ENCODE assay signal across 20 cellular contexts in the genomic region with DNA sequence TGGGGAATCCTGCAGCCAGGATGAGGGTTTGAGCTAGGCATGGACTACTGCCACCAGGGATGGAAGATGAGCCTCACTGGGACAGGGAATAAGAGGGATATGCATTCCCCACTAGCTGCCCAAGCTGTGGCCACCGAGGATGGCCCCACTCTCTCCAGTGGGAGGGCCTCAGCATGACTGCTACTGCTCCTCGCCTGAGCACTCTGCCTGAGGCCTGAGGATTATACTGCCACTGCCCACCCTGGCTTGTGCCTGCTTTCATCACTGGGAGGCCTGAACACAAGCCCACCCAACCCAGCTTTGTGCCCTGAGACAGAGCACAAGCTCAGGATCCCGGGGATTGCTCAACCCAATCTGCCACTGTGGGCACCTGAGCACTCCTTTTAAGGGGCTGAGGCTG.
DNase-seq lines count a peak whose midpoint lies in the region; ATAC-seq, FAIRE-seq and TF ChIP-seq lines count a peak whose summit lies in the region.
"Had no signal": no experiment of that assay in that cellular context is flagged by ENCODE, and none has a peak within 500 bp of the region (broad histone marks: within the 10 kb centered on the region; RNA-seq: fewer than 3 reads in every experiment).

No MANE protein-coding gene starts in this region.

- H3K9me3 ChIP-seq in H1 (ENCODE audit: insufficient read depth in 2 of 2, low read depth in 1 of 2, low read length in 1 of 2) (no peaks in the 10 kb centered on the region), neuronal stem cell (replicated peaks in 1 of 2; ENCODE audit: control insufficient read depth in 2 of 2, insufficient read depth in 1 of 2, low read depth in 1 of 2, low read length in 2 of 2) (peaks cover 0 to 11% of the 10 kb centered on the region in 2 donors), aorta (ENCODE audit: control insufficient read depth, low read length) (no peaks in the 10 kb centered on the region)
- H3K9me3 ChIP-seq: A549, Caco-2 had no signal

- no peaks in the 10 kb centered on the region for H3K79me1 ChIP-seq in H1 (ENCODE audit: low read depth, low read length)
- no peaks in the 10 kb centered on the region for H3K79me1 ChIP-seq in neuronal stem cell (ENCODE audit: low read depth, low read length)

- no peak overlapping the region for H3K4me3 ChIP-seq in H1 (ENCODE audit: extremely low read depth in 1 of 4, insufficient read depth in 2 of 4, low read depth in 3 of 4, low read length in 4 of 4)
- no peak overlapping the region for H3K4me3 ChIP-seq in neuronal stem cell (ENCODE audit: low read length in 2 of 2)
- no peak overlapping the region for H3K4me3 ChIP-seq in aorta (ENCODE audit: low read length in 2 of 2)
- H3K4me3 ChIP-seq: A549; BLaER1 treated with 17β-estradiol and CSF1 and Interleukin-3, amounts not matched to agents 10 nM and 100 nM had no signal

- no peaks in the 10 kb centered on the region for H3K36me3 ChIP-seq in H1 (ENCODE audit: control insufficient read depth in 2 of 4, insufficient read depth in 4 of 4, low read length in 3 of 4)
- H3K36me3 ChIP-seq in neuronal stem cell (replicated peaks in 1 of 2; ENCODE audit: control insufficient read depth in 2 of 2, insufficient read depth in 2 of 2, low read length in 2 of 2), result no peaks in the 10 kb centered on the region
- no peaks in the 10 kb centered on the region for H3K36me3 ChIP-seq in aorta (ENCODE audit: control insufficient read depth in 1 of 2, insufficient read depth in 2 of 2, low read length in 1 of 2)
- H3K36me3 ChIP-seq: BLaER1 treated with 17β-estradiol and CSF1 and Interleukin-3, amounts not matched to agents 10 nM and 100 nM had no signal

- H3K9ac ChIP-seq in H1 (replicated peaks in 1 of 4; ENCODE audit: extremely low read depth in 1 of 4, low read depth in 3 of 4, low read length in 3 of 4), result no peak overlapping the region
- peak overlapping the region; percentile 9 for H3K9ac ChIP-seq in neuronal stem cell (ENCODE audit: low read depth, low read length, poor library complexity)
- H3K9ac ChIP-seq: BLaER1 treated with 17β-estradiol and CSF1 and Interleukin-3, amounts not matched to agents 10 nM and 100 nM had no signal

- no peak for TF ChIP-seq EP300 in H1 (IDR thresholded peaks at IDR 0.05; ENCODE audit: borderline replicate concordance in 1 of 2, low read depth in 2 of 2, low read length in 2 of 2)

- H4K8ac ChIP-seq in H1 (ENCODE audit: extremely low read depth, insufficient read depth, low read length) (no peak overlapping the region), neuronal stem cell (ENCODE audit: low read depth, low read length) (no peak overlapping the region)

- intact Hi-C loops in aorta (cut with DNase I), result no loop called here

- H3K23ac ChIP-seq in H1 (ENCODE audit: insufficient read length) (no peak overlapping the region), neuronal stem cell (ENCODE audit: low read depth, low read length, poor library complexity) (no peak overlapping the region)

- no peak overlapping the region for H2BK5ac ChIP-seq in H1 (ENCODE audit: low read depth, low read length)
- no peak overlapping the region for H2BK5ac ChIP-seq in neuronal stem cell (ENCODE audit: low read length)

- no peak for TF ChIP-seq CTCF in H1 (IDR thresholded peaks at IDR 0.05; ENCODE audit: control extremely low read depth in 1 of 3, insufficient read depth in 1 of 3, low read depth in 1 of 3, low read length in 3 of 3)

- H2BK12ac ChIP-seq in H1 (ENCODE audit: low read depth, low read length) (no peak overlapping the region), neuronal stem cell (ENCODE audit: low read length) (no peak overlapping the region)

- no peak for TF ChIP-seq RAD21 in H1 (IDR thresholded peaks at IDR 0.05 in 1 of 2, conservative IDR thresholded peaks at IDR 0.05 in 1 of 2; ENCODE audit: low read depth in 2 of 2, low read length in 2 of 2)

- POLR2A ChIA-PET in H1 (lab: Charles Lee; ENCODE audit: partially characterized antibody), result no interaction called here

- H3K18ac ChIP-seq in H1 (ENCODE audit: extremely low read depth, low read length), result no peak overlapping the region
- peak overlapping the region; percentile 46 for H3K18ac ChIP-seq in neuronal stem cell (ENCODE audit: low read length)

- TF ChIP-seq POLR2A in H1 (IDR thresholded peaks at IDR 0.05; ENCODE audit: control extremely low read depth in 1 of 2, low read depth in 2 of 2, low read length in 2 of 2) (no peak), H54 (IDR thresholded peaks at IDR 0.05; ENCODE audit: low read depth, low read length) (no peak)

- H3K4me1 ChIP-seq in H1 (replicated peaks in 1 of 4; ENCODE audit: control insufficient read depth in 3 of 4, insufficient read depth in 4 of 4, low read length in 3 of 4) (no peaks in the 10 kb centered on the region), neuronal stem cell (ENCODE audit: control insufficient read depth in 2 of 2, insufficient read depth in 1 of 2, low read depth in 1 of 2, low read length in 2 of 2) (no peaks in the 10 kb centered on the region), aorta (ENCODE audit: control insufficient read depth in 1 of 2, insufficient read depth in 2 of 2, low read length in 2 of 2) (no peaks in the 10 kb centered on the region)
- H3K4me1 ChIP-seq: A549; BLaER1 treated with 17β-estradiol and CSF1 and Interleukin-3, amounts not matched to agents 10 nM and 100 nM; Caco-2 had no signal

- H2AFZ ChIP-seq in H1 (ENCODE audit: low read length) (peak overlapping the region; percentile 90), neuronal stem cell (ENCODE audit: low read length) (no peak overlapping the region)

- no peaks in the 10 kb centered on the region for H4K20me1 ChIP-seq in H1 (replicated peaks in 1 of 2; ENCODE audit: control insufficient read depth in 1 of 2, insufficient read depth in 2 of 2, low read length in 2 of 2)
- H4K20me1 ChIP-seq: BLaER1 treated with 17β-estradiol and CSF1 and Interleukin-3, amounts not matched to agents 10 nM and 100 nM had no signal

- H2BK120ac ChIP-seq in H1 (replicated peaks; ENCODE audit: low read depth, low read length) (no peak overlapping the region), neuronal stem cell (ENCODE audit: low read depth, low read length) (no peak overlapping the region)

- no peak overlapping the region for H3K4ac ChIP-seq in H1 (replicated peaks; ENCODE audit: insufficient read length, low read depth, low read length)
- H3K4ac ChIP-seq in neuronal stem cell (ENCODE audit: low read length), result no peak overlapping the region

- H4K5ac ChIP-seq in H1 (ENCODE audit: insufficient read length, low read depth, low read length), result no peak overlapping the region

- FAIRE-seq in H1 (lab: Jason Lieb, UNC) (no peak), H54 (lab: Jason Lieb, UNC) (no peak)
- FAIRE-seq: A549, D721Med, G401.6, GM12891, GM19239 had no signal

- no peak overlapping the region for H2BK15ac ChIP-seq in H1 (ENCODE audit: low read length)
- no peak overlapping the region for H2BK15ac ChIP-seq in neuronal stem cell (ENCODE audit: low read length)

- no peaks in the 10 kb centered on the region for H3K23me2 ChIP-seq in H1 (ENCODE audit: low read depth, low read length)

- H3K4me2 ChIP-seq in H1 (ENCODE audit: insufficient read depth in 1 of 2, low read depth in 2 of 2, low read length in 2 of 2), result no peak overlapping the region
- no peak overlapping the region for H3K4me2 ChIP-seq in neuronal stem cell (ENCODE audit: insufficient read depth, low read length, poor library complexity, severe bottlenecking)
- H3K4me2 ChIP-seq: A549; BLaER1 treated with 17β-estradiol and CSF1 and Interleukin-3, amounts not matched to agents 10 nM and 100 nM had no signal

- ATAC-seq in aorta (ENCODE audit: low FRiP score), result peak; percentile 19
- ATAC-seq: A549; CD8-positive, alpha-beta T cell had no signal

- H3K27me3 ChIP-seq in H1 (replicated peaks in 1 of 4; ENCODE audit: control insufficient read depth in 3 of 4, extremely low read depth in 1 of 4, insufficient read depth in 3 of 4, low read length in 3 of 4) (no peaks in the 10 kb centered on the region), neuronal stem cell (ENCODE audit: control insufficient read depth in 3 of 3, insufficient read depth in 3 of 3, low read depth in 1 of 3, low read length in 3 of 3) (no peaks in the 10 kb centered on the region), aorta (ENCODE audit: control insufficient read depth in 1 of 2, insufficient read depth in 2 of 2, low read length in 1 of 2) (no peaks in the 10 kb centered on the region)
- H3K27me3 ChIP-seq: BLaER1 treated with 17β-estradiol and CSF1 and Interleukin-3, amounts not matched to agents 10 nM and 100 nM had no signal

- H3K79me2 ChIP-seq in H1 (ENCODE audit: control insufficient read depth in 1 of 2, insufficient read depth in 2 of 2, low read length in 2 of 2), result no peaks in the 10 kb centered on the region

- H2AK5ac ChIP-seq in H1 (ENCODE audit: low read depth, low read length) (0 out of 2 replicates have a peak overlapping the region, but pooled peaks have one; percentile 53), neuronal stem cell (ENCODE audit: low read depth, low read length) (no peak overlapping the region)

- H3K14ac ChIP-seq in H1 (ENCODE audit: insufficient read length), result no peak overlapping the region
- H3K14ac ChIP-seq in neuronal stem cell (ENCODE audit: low read length), result peak overlapping the region; percentile 42

- H4K91ac ChIP-seq in H1 (replicated peaks; ENCODE audit: insufficient read length, low read length), result no peak overlapping the region
- no peak overlapping the region for H4K91ac ChIP-seq in neuronal stem cell (ENCODE audit: low read depth, low read length, poor library complexity)

- H3K27ac ChIP-seq in H1 (ENCODE audit: low read depth, low read length) (no peak overlapping the region), neuronal stem cell (replicated peaks; ENCODE audit: low read length) (no peak overlapping the region), aorta (ENCODE audit: low read depth in 1 of 2, low read length in 2 of 2) (no peak overlapping the region)
- H3K27ac ChIP-seq: 22Rv1; A549; BLaER1 treated with 17β-estradiol and CSF1 and Interleukin-3, amounts not matched to agents 10 nM and 100 nM; C4-2B had no signal

- 95% methylated on average over 3 of the region's 3 CpGs; no CpG with 5 or more reads in 1 of the 2 experiments for WGBS in H1 (ENCODE audit: extremely low coverage in 1 of 2, insufficient coverage in 1 of 2, insufficient read length in 1 of 2, insufficient replicate concordance in 2 of 2, low coverage in 1 of 2, low lambda C conversion rate in 2 of 2, missing lambda C conversion rate in 1 of 2), 2 experiments
- WGBS in neuronal stem cell (ENCODE audit: extremely low coverage in 2 of 2, insufficient read length in 2 of 2, insufficient replicate concordance in 1 of 2), 2 donors, result no CpG with 5 or more reads among the region's 3 CpGs
- WGBS in aorta, 2 donors, result 87 to 98% methylated on average over 3 of the region's 3 CpGs

- CTCF ChIA-PET in H1 (lab: Charles Lee; ENCODE audit: partially characterized antibody), result interaction anchor here (2.3 kb wide), 1 partner anchor 30 kb away, joined by 8 read pairs; no protein-coding TSS in a partner anchor

- no peak for DNase-seq in H1 (ENCODE audit: low read depth in 1 of 2, low spot score in 2 of 2)
- no peak for DNase-seq in neuronal stem cell (ENCODE audit: low spot score)
- no peak for DNase-seq in aorta
- DNase-seq in SIG-M5 treated with dmso at 0.1 percent for 504 hours (lab: John Stamatoyannopoulos, UW; ENCODE audit: unreplicated experiment), result no peak
- DNase-seq in H54 (ENCODE audit: insufficient read length, low spot score), result no peak
- DNase-seq: AML-193; Caco-2; Calu3; CD4-positive, alpha-beta T cell; CD8-positive, alpha-beta T cell; DMS79 treated with DMSO at 0.1 percent for 48 hours; GF-D8 had no signal

- no peak overlapping the region for H3K56ac ChIP-seq in H1 (replicated peaks; ENCODE audit: insufficient read length, low read depth, low read length)

- no peak overlapping the region for H2BK20ac ChIP-seq in H1 (ENCODE audit: low read length)
